Comparison of ENCODE assay signal across 18 cellular contexts in the genomic region with DNA sequence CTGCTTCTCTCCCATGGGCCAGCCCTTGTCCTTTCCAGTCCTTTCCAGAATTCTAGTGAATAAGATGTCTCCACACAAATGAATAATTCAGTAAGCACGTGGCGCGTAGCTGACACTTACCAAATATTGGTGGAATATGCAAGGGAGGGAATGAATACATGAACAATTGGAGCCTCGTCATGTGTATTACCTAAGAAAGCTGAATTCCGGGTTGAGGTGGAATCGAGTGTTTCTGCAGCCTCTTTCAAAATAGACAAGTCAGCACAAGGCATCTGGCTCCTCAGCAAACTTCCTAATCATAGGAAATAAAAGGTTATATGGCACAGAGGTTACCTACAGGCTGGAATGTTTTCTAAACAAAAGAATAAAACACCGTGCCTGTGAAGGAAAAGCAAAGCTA. TPM values are rescaled to one million over a fixed set of nuclear protein-coding genes. Genes with fewer than 3 reads are reported as not detected.
A peak's percentile ranks its signal among the peaks of the same experiment; 100 is the strongest.
DNase-seq lines count a peak whose midpoint lies in the region; ATAC-seq, FAIRE-seq and TF ChIP-seq lines count a peak whose summit lies in the region.
"Had no signal": no experiment of that assay in that cellular context is flagged by ENCODE, and none has a peak within 500 bp of the region (broad histone marks: within the 10 kb centered on the region; RNA-seq: fewer than 3 reads in every experiment).

No MANE protein-coding gene starts in this region.

- no peaks in the 10 kb centered on the region for H3K9me3 Mint-ChIP-seq in activated CD8-positive, alpha-beta memory T cell treated with anti-CD3 and anti-CD28 coated beads, Interleukin-2, amount 10 ng/mL, durations not matched to agents 7 days and 5 days (ENCODE audit: low read depth)
- no peaks in the 10 kb centered on the region for H3K9me3 Mint-ChIP-seq in activated naive CD4-positive, alpha-beta T cell treated with anti-CD3 and anti-CD28 coated beads for 36 hours

- H3K27me3 Mint-ChIP-seq in activated CD8-positive, alpha-beta memory T cell treated with anti-CD3 and anti-CD28 coated beads, Interleukin-2, amount 10 ng/mL, durations not matched to agents 7 days and 5 days: no peaks in the 10 kb centered on the region
- peaks cover 1% of the 10 kb centered on the region for H3K27me3 Mint-ChIP-seq in activated naive CD4-positive, alpha-beta T cell treated with anti-CD3 and anti-CD28 coated beads for 36 hours (ENCODE audit: low read depth)

- no peak overlapping the region for H3K4me3 Mint-ChIP-seq in activated CD8-positive, alpha-beta memory T cell treated with anti-CD3 and anti-CD28 coated beads, Interleukin-2, amount 10 ng/mL, durations not matched to agents 7 days and 5 days
- H3K4me3 Mint-ChIP-seq in activated naive CD4-positive, alpha-beta T cell treated with anti-CD3 and anti-CD28 coated beads for 36 hours: no peak overlapping the region

- in situ Hi-C loops in transverse colon (cut with MboI; ENCODE audit: low pct_ligation_motif_present in 1 of 4, low pct_unique_long_range_greater_than_20kb in 1 of 4, low sequenced_read_pairs in 3 of 4): no loop called here

- TF ChIP-seq EP300 in transverse colon (IDR thresholded peaks at IDR 0.05; ENCODE audit: low read depth): no peak

- H3K36me3 ChIP-seq in adipocyte (ENCODE audit: control insufficient read depth, insufficient read depth, low read length, severe bottlenecking) (no peaks in the 10 kb centered on the region), keratinocyte (ENCODE audit: control insufficient read depth in 2 of 2, extremely low read depth in 1 of 2, insufficient read depth in 2 of 2, low read length in 2 of 2) (no peaks in the 10 kb centered on the region), transverse colon (no peaks in the 10 kb centered on the region)

- no peak for DNase-seq in activated CD8-positive, alpha-beta memory T cell treated with anti-CD3 and anti-CD28 coated beads, Interleukin-2, amount 10 ng/mL, durations not matched to agents 7 days and 5 days
- no peak for DNase-seq in activated CD8-positive, alpha-beta memory T cell treated with anti-CD3 and anti-CD28 coated beads for 24 hours
- no peak for DNase-seq in adipocyte (ENCODE audit: low read depth)
- peak; percentile 90 for DNase-seq in keratinocyte (ENCODE audit: low read depth, low spot score)
- no peak for DNase-seq in transverse colon
- DNase-seq in activated naive CD4-positive, alpha-beta T cell treated with anti-CD3 and anti-CD28 coated beads for 36 hours: no peak
- DNase-seq in ureter (ENCODE audit: low spot score): no peak
- no peak for DNase-seq in dorsolateral prefrontal cortex
- DNase-seq: activated CD8-positive, alpha-beta memory T cell treated with anti-CD3 and anti-CD28 coated beads, Interleukin-2, amount 50 U/mL, for 48 hours; effector CD4-positive, alpha-beta T cell; KBM-7; left colon; NCI-H1436; NCI-H524 treated with DMSO at 0.1 percent for 48 hours; testis had no signal

- H2AFZ ChIP-seq in keratinocyte (ENCODE audit: control insufficient read depth, low read length): no peak overlapping the region

- H3K27ac Mint-ChIP-seq in activated CD8-positive, alpha-beta memory T cell treated with anti-CD3 and anti-CD28 coated beads, Interleukin-2, amount 10 ng/mL, durations not matched to agents 7 days and 5 days: peak overlapping the region; percentile 70
- H3K27ac Mint-ChIP-seq in activated naive CD4-positive, alpha-beta T cell treated with anti-CD3 and anti-CD28 coated beads for 36 hours: no peak overlapping the region

- FAIRE-seq in keratinocyte (lab: Jason Lieb, UNC): peak; percentile 9
- FAIRE-seq: A204.1, D721Med had no signal

- CTCF ChIA-PET in activated CD8-positive, alpha-beta memory T cell treated with anti-CD3 and anti-CD28 coated beads, Interleukin-2, amount 10 ng/mL, durations not matched to agents 7 days and 5 days (lab: Charles Lee): interaction anchor here (1.4 kb wide), 1 partner anchor 81 kb away, joined by 10 read pairs; no protein-coding TSS in a partner anchor
- CTCF ChIA-PET in activated naive CD4-positive, alpha-beta T cell treated with anti-CD3 and anti-CD28 coated beads for 36 hours (lab: Charles Lee): no interaction called here

- peaks cover 47% of the 10 kb centered on the region for H3K4me1 ChIP-seq in adipocyte (ENCODE audit: control insufficient read depth, insufficient read depth, low read length)
- H3K4me1 ChIP-seq in keratinocyte (ENCODE audit: control insufficient read depth, extremely low read depth, insufficient read depth, low read length): peaks cover 63% of the 10 kb centered on the region
- peaks cover 4 to 46% (median 32%) of the 10 kb centered on the region in 4 donors for H3K4me1 ChIP-seq in transverse colon

- WGBS in transverse colon (ENCODE audit: low coverage in 1 of 2), 2 donors: 61 to 67% methylated on average over 4 to 7 of the region's 7 CpGs

- H3K4me3 ChIP-seq in adipocyte (ENCODE audit: low read length) (peak overlapping the region; percentile 19), keratinocyte (ENCODE audit: control insufficient read depth in 2 of 3, extremely low read depth in 1 of 3, insufficient read depth in 2 of 3, low read depth in 1 of 3, low read length in 3 of 3) (peak overlapping the region in 2 of 3 experiments; percentile 0 to 26), transverse colon (no peak overlapping the region), dorsolateral prefrontal cortex (no peak overlapping the region)
- H3K4me3 ChIP-seq: testis had no signal

- H3K9me1 ChIP-seq in keratinocyte (ENCODE audit: control insufficient read depth, extremely low read depth, insufficient read depth, low read length): no peaks in the 10 kb centered on the region

- no peaks in the 10 kb centered on the region for H4K20me1 ChIP-seq in keratinocyte (ENCODE audit: control insufficient read depth, extremely low read depth, insufficient read depth, low read length)

- dilution Hi-C loops in keratinocyte (cut with MboI; ENCODE audit: extremely low pct_ligation_motif_present, low sequenced_read_pairs): no loop called here

- H3K4me2 ChIP-seq in keratinocyte (ENCODE audit: control insufficient read depth, extremely low read depth, insufficient read depth, low read depth, low read length): peak overlapping the region; percentile 91

- peaks cover 4% of the 10 kb centered on the region for H3K36me3 Mint-ChIP-seq in activated CD8-positive, alpha-beta memory T cell treated with anti-CD3 and anti-CD28 coated beads, Interleukin-2, amount 10 ng/mL, durations not matched to agents 7 days and 5 days
- H3K36me3 Mint-ChIP-seq in activated naive CD4-positive, alpha-beta T cell treated with anti-CD3 and anti-CD28 coated beads for 36 hours (ENCODE audit: low read depth): no peaks in the 10 kb centered on the region

- no peak for TF ChIP-seq POLR2A in transverse colon (IDR thresholded peaks at IDR 0.05)

- intact Hi-C loops in transverse colon (cut with DNase I; ENCODE audit: low total_unique reads) (no loop called here), dorsolateral prefrontal cortex (cut with DNase I) (no loop called here)
- intact Hi-C loops in activated naive CD4-positive, alpha-beta T cell treated with anti-CD3 and anti-CD28 coated beads for 36 hours (cut with micrococcal nuclease): no loop called here

- H3K9ac ChIP-seq in adipocyte (ENCODE audit: low read length): peak overlapping the region; percentile 70
- peak overlapping the region; percentile 69 for H3K9ac ChIP-seq in keratinocyte (ENCODE audit: control insufficient read depth, extremely low read depth, insufficient read depth, low read length)

- H3K27me3 ChIP-seq in adipocyte (replicated peaks; ENCODE audit: control insufficient read depth, insufficient read depth, low read length): no peaks in the 10 kb centered on the region
- no peaks in the 10 kb centered on the region for H3K27me3 ChIP-seq in keratinocyte (ENCODE audit: control insufficient read depth, extremely low read depth, insufficient read depth, low read length)
- no peaks in the 10 kb centered on the region for H3K27me3 ChIP-seq in transverse colon
- H3K27me3 ChIP-seq in dorsolateral prefrontal cortex: peaks cover 0 to 8% (median 0%) of the 10 kb centered on the region in 45 donors
- H3K27me3 ChIP-seq: testis had no signal

- H3K9me3 ChIP-seq in adipocyte (ENCODE audit: control insufficient read depth, low read length) (no peaks in the 10 kb centered on the region), keratinocyte (ENCODE audit: control insufficient read depth, low read depth, low read length) (no peaks in the 10 kb centered on the region), transverse colon (no peaks in the 10 kb centered on the region)
- H3K9me3 ChIP-seq: testis had no signal

- TF ChIP-seq CTCF in keratinocyte (optimal IDR thresholded peaks at IDR 0.05 in 1 of 3, IDR thresholded peaks at IDR 0.05 in 1 of 3, conservative IDR thresholded peaks at IDR 0.05 in 1 of 3; ENCODE audit: extremely low read depth in 1 of 3, insufficient read depth in 2 of 3, low read length in 3 of 3): no peak
- no peak for TF ChIP-seq CTCF in transverse colon (IDR thresholded peaks at IDR 0.05)
- TF ChIP-seq CTCF in dorsolateral prefrontal cortex (IDR thresholded peaks at IDR 0.05 in 54 of 56, conservative IDR thresholded peaks at IDR 0.05 in 2 of 56; ENCODE audit: low read depth in 1 of 56, partially characterized antibody in 56 of 56): no peak

- H3K4me1 Mint-ChIP-seq in activated CD8-positive, alpha-beta memory T cell treated with anti-CD3 and anti-CD28 coated beads, Interleukin-2, amount 10 ng/mL, durations not matched to agents 7 days and 5 days: peaks cover 67% of the 10 kb centered on the region
- H3K4me1 Mint-ChIP-seq in activated naive CD4-positive, alpha-beta T cell treated with anti-CD3 and anti-CD28 coated beads for 36 hours (ENCODE audit: low read depth): peaks cover 17% of the 10 kb centered on the region

- H3K79me2 ChIP-seq in keratinocyte (ENCODE audit: control insufficient read depth, insufficient read depth, low read length): no peaks in the 10 kb centered on the region

- no peak for ATAC-seq in activated CD8-positive, alpha-beta memory T cell treated with anti-CD3 and anti-CD28 coated beads, Interleukin-2, amount 10 ng/mL, durations not matched to agents 7 days and 5 days
- ATAC-seq: left colon had no signal

- H3K27ac ChIP-seq in keratinocyte (ENCODE audit: control insufficient read depth, insufficient read depth, low read length): peak overlapping the region; percentile 88
- peak overlapping the region; percentile 75 to 86 (median 81) for H3K27ac ChIP-seq in transverse colon
- no peak overlapping the region for H3K27ac ChIP-seq in dorsolateral prefrontal cortex
- H3K27ac ChIP-seq: testis had no signal

RNA-seq across cellular contexts. Expression of gene NT5E, which starts 47.0 kb away (rescaled TPM):
- 10 to 100 TPM; 17.3 to 24.1 TPM for total RNA-seq in activated CD8-positive, alpha-beta memory T cell treated with anti-CD3 and anti-CD28 coated beads, Interleukin-2, amount 10 ng/mL, durations not matched to agents 7 days and 5 days
- polyA plus RNA-seq in keratinocyte: 114 to 280 TPM (median 268 TPM) in 3 replicates
- polyA plus RNA-seq in keratinocyte (2011; ENCODE audit: low read depth): 14.3 TPM
- polyA plus RNA-seq in keratinocyte (2011; cell fraction: cytosol; rRNA removed): 116 and 207 TPM in 2 replicates
- polyA plus RNA-seq in keratinocyte (2011; cell fraction: nucleus; rRNA removed): 173 and 193 TPM in 2 replicates
- 33.4 and 214 TPM in 2 replicates for polyA plus RNA-seq in keratinocyte (2012; ENCODE audit: low replicate concordance)
- 118 to 284 TPM (median 138 TPM) in 3 replicates for polyA minus RNA-seq in keratinocyte
- polyA minus RNA-seq in keratinocyte (2011; cell fraction: cytosol; rRNA and poly(A)+ RNA removed): 325 TPM
- 170 and 250 TPM in 2 replicates for polyA minus RNA-seq in keratinocyte (2011; cell fraction: nucleus; rRNA and poly(A)+ RNA removed)
- 10 to 100 TPM; 10.5 to 71.8 (median 31.5) TPM for total RNA-seq in transverse colon
- total RNA-seq in activated naive CD4-positive, alpha-beta T cell treated with anti-CD3 and anti-CD28 coated beads for 36 hours: 1 to 10 TPM in 1 of 2 experiments, under 1 TPM in 1; 0.55 to 1.4 TPM
- total RNA-seq in ureter: 22.8 TPM
- 10 to 100 TPM in 86 of 120 experiments, 1 to 10 TPM in 34; 4.7 to 32.8 (median 12.1) TPM for total RNA-seq in dorsolateral prefrontal cortex
- polyA plus RNA-seq: neural cell had no signal

Comparison
In these comparisons a context has a peak if more than half of its experiments do, and no peak if none do; other contexts are left out.
1. H3K4me3 ChIP-seq: peak in adipocyte (single experiment) and keratinocyte (2 of 3); none in transverse colon (0 of 4) and dorsolateral prefrontal cortex (0 of 59).
2. H3K27ac ChIP-seq: peak in keratinocyte (single experiment) and transverse colon (4 of 4); none in dorsolateral prefrontal cortex (0 of 59).